1 cellular context compared by ENCODE assay signal in genomic region chr1:88608139-88608943, GRCh38.
TF ChIP-seq lines count a peak whose summit lies in the region.

No MANE protein-coding gene starts in this region.

TF ChIP-seq in WTC11, 78 proteins besides CTCF, POLR2A, EP300 and RAD21 (continued from another document):
- TF ChIP-seq ZNF281 (CRISPR knock-in tag; IDR thresholded peaks at IDR 0.05) (no peak), ARID4B (CRISPR knock-in tag; IDR thresholded peaks at IDR 0.05; ENCODE audit: borderline replicate concordance) (no peak), TP53 (CRISPR knock-in tag; IDR thresholded peaks at IDR 0.05) (no peak), NR2C2 (CRISPR knock-in tag; IDR thresholded peaks at IDR 0.05) (no peak), NFYB (CRISPR knock-in tag; conservative IDR thresholded peaks at IDR 0.05; ENCODE audit: low read depth) (no peak)
